In genomic region chr17:60599220-60599619, GRCh38 we compare ENCODE assay signal across 8 cellular contexts. TPM values are rescaled to one million over a fixed set of nuclear protein-coding genes. Genes with fewer than 3 reads are reported as not detected.
DNase-seq lines count a peak whose midpoint lies in the region; ATAC-seq and TF ChIP-seq lines count a peak whose summit lies in the region.

No MANE protein-coding gene starts in this region.

- no peak for TF ChIP-seq RAD21 in liver (IDR thresholded peaks at IDR 0.05)

- TF ChIP-seq CTCF in adrenal gland (IDR thresholded peaks at IDR 0.05): no peak
- TF ChIP-seq CTCF in liver (IDR thresholded peaks at IDR 0.05; ENCODE audit: low read depth, low read length, missing input control): no peak
- TF ChIP-seq CTCF in tibial artery (IDR thresholded peaks at IDR 0.05): no peak

- no peak for TF ChIP-seq POLR2A in adrenal gland (IDR thresholded peaks at IDR 0.05)

- POLR2A ChIA-PET in CD4-positive, alpha-beta memory T cell (lab: Charles Lee; ENCODE audit: partially characterized antibody): interaction anchor here (0.6 to 2.5 kb wide), 7 partner anchors 8 to 762 kb away, joined by 3 to 24 read pairs (median 4); partner anchors contain the start of genes BCAS3 and USP32

- H3K4me3 Mint-ChIP-seq in CD4-positive, alpha-beta memory T cell: peak overlapping the region; percentile 93 to 99 (median 98)

- ATAC-seq in HG02623 (IDR thresholded peaks at IDR 0.05; ENCODE audit: unreplicated experiment) (peak; percentile 18), HG02840 (IDR thresholded peaks at IDR 0.05; ENCODE audit: low FRiP score, unreplicated experiment) (no peak), HG02973 (IDR thresholded peaks at IDR 0.05; ENCODE audit: unreplicated experiment) (no peak)

- H3K27me3 ChIP-seq in CD4-positive, alpha-beta memory T cell (ENCODE audit: insufficient read depth, low read length): no peaks in the 10 kb centered on the region
- H3K27me3 ChIP-seq in adrenal gland: no peaks in the 10 kb centered on the region
- no peaks in the 10 kb centered on the region for H3K27me3 ChIP-seq in liver (ENCODE audit: control insufficient read depth in 4 of 4, insufficient read depth in 4 of 4, low read length in 3 of 4)
- H3K27me3 ChIP-seq in tibial artery: no peaks in the 10 kb centered on the region

- H3K36me3 Mint-ChIP-seq in CD4-positive, alpha-beta memory T cell: peaks cover 0 to 17% of the 10 kb centered on the region in 2 donors

- peak overlapping the region; percentile 90 to 97 for H3K9ac ChIP-seq in liver (ENCODE audit: low read depth in 1 of 2, low read length in 2 of 2)

- CTCF ChIA-PET in CD4-positive, alpha-beta memory T cell (lab: Charles Lee; ENCODE audit: partially characterized antibody): interaction anchor here (0.7 to 4.1 kb wide), 6 partner anchors 8 to 39 kb away, joined by 3 to 18 read pairs (median 5); no protein-coding TSS in a partner anchor

- H3K9me3 ChIP-seq in CD4-positive, alpha-beta memory T cell (ENCODE audit: control insufficient read depth in 1 of 2, low read length in 2 of 2): no peaks in the 10 kb centered on the region
- no peaks in the 10 kb centered on the region for H3K9me3 ChIP-seq in adrenal gland (replicated peaks in 1 of 3)
- H3K9me3 ChIP-seq in liver (ENCODE audit: control insufficient read depth in 4 of 4, low read length in 3 of 4): no peaks in the 10 kb centered on the region
- H3K9me3 ChIP-seq in tibial artery: no peaks in the 10 kb centered on the region

- DNase-seq in CD4-positive, alpha-beta memory T cell: no peak
- DNase-seq in adrenal gland (no peak), tibial artery (no peak), CD1c-positive myeloid dendritic cell (ENCODE audit: extremely low spot score) (no peak)

- no peaks in the 10 kb centered on the region for H3K36me3 ChIP-seq in CD4-positive, alpha-beta memory T cell (ENCODE audit: insufficient read depth, low read length)
- H3K36me3 ChIP-seq in adrenal gland (replicated peaks in 1 of 2) (no peaks in the 10 kb centered on the region), liver (ENCODE audit: control insufficient read depth in 4 of 4, insufficient read depth in 3 of 4, low read depth in 1 of 4, low read length in 3 of 4) (no peaks in the 10 kb centered on the region), tibial artery (no peaks in the 10 kb centered on the region)

- intact Hi-C loops in CD4-positive, alpha-beta memory T cell (cut with micrococcal nuclease): loop anchor here (1.0 kb wide), 1 partner anchor 207 kb away; the partner anchor contains the start of gene USP32
- intact Hi-C loops in adrenal gland (cut with DNase I) (no loop called here), tibial artery (cut with DNase I; ENCODE audit: low total_unique reads) (loop anchor here (10.0 kb wide), 1 partner anchor 74 kb away; the partner anchor contains the start of gene APPBP2)

- 0 to 3% (median 1%) methylated on average over 17 of the region's 17 CpGs for WGBS in adrenal gland, 4 donors
- under 1% methylated on average over 17 of the region's 17 CpGs for WGBS in liver

- H3K27ac Mint-ChIP-seq in CD4-positive, alpha-beta memory T cell: peak overlapping the region; percentile 97 to 98 (median 98)

- peaks cover 22 to 52% (median 34%) of the 10 kb centered on the region in 4 donors for H3K4me1 Mint-ChIP-seq in CD4-positive, alpha-beta memory T cell

- peaks cover 0 to 2% (median 0%) of the 10 kb centered on the region in 8 donors for H3K9me3 Mint-ChIP-seq in CD4-positive, alpha-beta memory T cell

- peak overlapping the region; percentile 94 for H3K27ac ChIP-seq in CD4-positive, alpha-beta memory T cell (ENCODE audit: low read depth, low read length)
- H3K27ac ChIP-seq in adrenal gland: peak overlapping the region in 4 of 5 donors; percentile 86 to 96 (median 92)
- peak overlapping the region; percentile 99 for H3K27ac ChIP-seq in liver (ENCODE audit: low read depth in 1 of 2, low read length in 2 of 2)
- peak overlapping the region; percentile 93 to 98 for H3K27ac ChIP-seq in tibial artery

- H3K4me1 ChIP-seq in CD4-positive, alpha-beta memory T cell (ENCODE audit: insufficient read depth, low read length): peaks cover 30% of the 10 kb centered on the region
- peaks cover 3 to 28% of the 10 kb centered on the region in 2 donors for H3K4me1 ChIP-seq in adrenal gland (replicated peaks in 1 of 2)
- peaks cover 2 to 21% (median 8%) of the 10 kb centered on the region in 4 donors for H3K4me1 ChIP-seq in liver (ENCODE audit: control insufficient read depth in 4 of 4, insufficient read depth in 4 of 4, low read length in 3 of 4)
- H3K4me1 ChIP-seq in tibial artery: peaks cover 0 to 22% (median 10%) of the 10 kb centered on the region in 4 donors

- peak overlapping the region; percentile 97 to 98 for H3K4me3 ChIP-seq in CD4-positive, alpha-beta memory T cell (ENCODE audit: low read length in 2 of 2)
- H3K4me3 ChIP-seq in adrenal gland (peak overlapping the region in 3 of 4 donors; percentile 59 to 88 (median 71)), liver (ENCODE audit: low read depth in 1 of 3, low read length in 3 of 3) (peak overlapping the region; percentile 62 to 95 (median 80)), tibial artery (peak overlapping the region; percentile 72 to 94)

- no peaks in the 10 kb centered on the region for H3K27me3 Mint-ChIP-seq in CD4-positive, alpha-beta memory T cell

TF ChIP-seq in liver, 16 proteins besides CTCF, POLR2A, EP300 and RAD21:
- TF ChIP-seq HNF4A (conservative IDR thresholded peaks at IDR 0.05) (no peak), GABPA (IDR thresholded peaks at IDR 0.05 in 1 of 2, conservative IDR thresholded peaks at IDR 0.05 in 1 of 2) (no peak), EGR1 (IDR thresholded peaks at IDR 0.05; ENCODE audit: low read depth in 2 of 2) (no peak), TAF1 (conservative IDR thresholded peaks at IDR 0.05) (no peak), ZBTB33 (IDR thresholded peaks at IDR 0.05) (no peak), FOXA2 (IDR thresholded peaks at IDR 0.05) (no peak), SP1 (IDR thresholded peaks at IDR 0.05) (no peak), RXRA (IDR thresholded peaks at IDR 0.05) (no peak), YY1 (IDR thresholded peaks at IDR 0.05) (no peak), HNF4G (IDR thresholded peaks at IDR 0.05) (no peak), JUND (IDR thresholded peaks at IDR 0.05) (no peak), REST (IDR thresholded peaks at IDR 0.05) (no peak), MAX (IDR thresholded peaks at IDR 0.05) (no peak)

RNA-seq across cellular contexts. Expression of gene PPM1D, which starts 0.8 kb away (rescaled TPM):
- total RNA-seq in CD4-positive, alpha-beta memory T cell: 10 to 100 TPM; 18.9 to 19.4 TPM
- 10 to 100 TPM in 1 of 2 donors, 1 to 10 TPM in 1; 7.0 to 10.1 TPM for polyA plus RNA-seq in CD4-positive, alpha-beta memory T cell
- total RNA-seq in adrenal gland (10 to 100 TPM in 5 of 8 donors, 1 to 10 TPM in 3; 3.4 to 16.3 (median 11.5) TPM), liver (1 to 10 TPM; 6.4 to 8.7 TPM)
- polyA plus RNA-seq in adrenal gland (1 to 10 TPM; 3.4 to 8.5 (median 3.7) TPM), liver (1 to 10 TPM; 2.0 to 3.6 TPM)

Comparison
In these comparisons a context has a peak if more than half of its experiments do, and no peak if none do; other contexts are left out.
1. intact Hi-C loops: an anchor here in CD4-positive, alpha-beta memory T cell (1.0 kb wide) and tibial artery (10.0 kb wide); none called in adrenal gland.